ENCODE assay signal across 8 cellular contexts in genomic region chr13:50636007-50636704, GRCh38.
DNase-seq lines count a peak whose midpoint lies in the region; ATAC-seq and TF ChIP-seq lines count a peak whose summit lies in the region.

No MANE protein-coding gene starts in this region.

- peaks cover 30% of the 10 kb centered on the region for H3K4me1 ChIP-seq in KMS-11 (ENCODE audit: low read depth, poor library complexity, severe bottlenecking)
- peaks cover 11% of the 10 kb centered on the region for H3K4me1 ChIP-seq in iPS-18a (ENCODE audit: control insufficient read depth, low read depth, low read length)

- peak overlapping the region; percentile 28 for H2AFZ ChIP-seq in KMS-11 (ENCODE audit: low read depth)

- H3K9ac ChIP-seq in KMS-11 (no peak overlapping the region), iPS-18a (ENCODE audit: low read length) (no peak overlapping the region)

- H3K9me3 ChIP-seq in iPS-18a (ENCODE audit: control insufficient read depth, low read depth, low read length), result no peaks in the 10 kb centered on the region

- peak; percentile 67 for ATAC-seq in GM21515 (IDR thresholded peaks at IDR 0.05; ENCODE audit: unreplicated experiment)
- no peak for ATAC-seq in HG03571 (IDR thresholded peaks at IDR 0.05; ENCODE audit: unreplicated experiment)

- H3K27ac ChIP-seq in KMS-11, result peak overlapping the region; percentile 48
- peak overlapping the region; percentile 13 for H3K27ac ChIP-seq in iPS-18a (ENCODE audit: low read length)

- no peaks in the 10 kb centered on the region for H4K20me1 ChIP-seq in KMS-11 (ENCODE audit: insufficient read depth)

- no peaks in the 10 kb centered on the region for H3K79me2 ChIP-seq in KMS-11 (ENCODE audit: insufficient read depth, low read depth)

- H3K4me3 ChIP-seq in KMS-11 (IDR thresholded peaks at IDR 0.05; ENCODE audit: insufficient read depth, low read depth, low read length) (no peak overlapping the region), iPS-18a (ENCODE audit: low read length) (peak overlapping the region; percentile 26)

- DNase-seq in GM10266 (ENCODE audit: extremely low spot score) (peak; percentile 64), occipital lobe (lab: John Stamatoyannopoulos, UW) (no peak), NCI-H446 treated with DMSO at 0.1 percent for 48 hours (lab: John Stamatoyannopoulos, UW) (no peak), EL (no peak)

- peak overlapping the region; percentile 55 for H3K4me2 ChIP-seq in KMS-11

- no peaks in the 10 kb centered on the region for H3K36me3 ChIP-seq in KMS-11 (ENCODE audit: insufficient read depth)
- H3K36me3 ChIP-seq in iPS-18a (ENCODE audit: control insufficient read depth, low read depth, low read length), result no peaks in the 10 kb centered on the region

- TF ChIP-seq CTCF in GM10266 (IDR thresholded peaks at IDR 0.05; ENCODE audit: control insufficient read depth, insufficient read depth, low read depth, missing control alignments) (no peak), KMS-11 (conservative IDR thresholded peaks at IDR 0.05; ENCODE audit: low read depth, low read length) (no peak)

- H3K27me3 ChIP-seq in KMS-11 (ENCODE audit: insufficient read depth, low read depth) (no peaks in the 10 kb centered on the region), iPS-18a (ENCODE audit: control insufficient read depth, insufficient read depth, low read length) (no peaks in the 10 kb centered on the region)
